Comparison of ENCODE assay signal across 18 cellular contexts in the genomic region with DNA sequence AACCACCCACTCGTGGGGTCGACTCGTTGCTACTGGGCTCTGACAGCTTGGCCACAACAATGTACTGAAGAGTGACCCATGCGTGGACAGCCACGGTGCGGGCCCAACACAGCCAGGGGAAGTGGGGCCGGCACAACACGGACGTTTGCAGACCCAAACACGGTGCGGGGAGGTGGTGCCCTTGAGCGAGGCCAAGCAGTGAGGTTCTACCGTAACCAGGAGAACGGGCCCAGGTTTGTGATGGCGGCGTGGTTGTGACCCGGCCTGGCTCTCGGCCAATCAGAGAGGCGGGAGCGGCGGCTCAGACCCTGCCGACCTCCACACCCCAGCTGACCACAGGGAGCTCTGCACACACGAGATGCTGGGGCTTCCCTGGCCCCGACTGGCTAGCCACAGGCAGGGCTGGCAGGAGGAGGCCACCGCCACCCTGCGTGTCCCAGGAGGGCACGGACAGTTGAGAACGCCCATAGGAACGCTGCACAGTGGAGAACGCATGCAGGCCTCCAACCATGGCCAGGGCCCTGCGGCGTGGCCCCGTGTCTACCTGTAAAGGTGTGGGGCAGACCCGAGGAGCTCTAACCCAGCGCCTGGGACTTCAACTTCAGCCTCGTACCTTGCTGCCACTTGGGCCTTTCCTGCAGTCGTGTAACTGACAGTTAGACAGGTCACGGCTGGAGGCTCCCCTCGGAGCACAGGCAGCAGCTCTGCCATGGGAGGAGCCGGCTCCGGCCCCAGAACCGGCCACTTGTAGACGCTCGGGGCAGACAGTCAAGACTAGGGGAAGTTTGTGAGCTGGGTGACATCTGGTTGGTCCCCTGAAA. TPM values are rescaled to one million over a fixed set of nuclear protein-coding genes. Genes with fewer than 3 reads are reported as not detected.
DNase-seq lines count a peak whose midpoint lies in the region; ATAC-seq and TF ChIP-seq lines count a peak whose summit lies in the region.
"Had no signal": no experiment of that assay in that cellular context is flagged by ENCODE, and none has a peak within 500 bp of the region (broad histone marks: within the 10 kb centered on the region; RNA-seq: fewer than 3 reads in every experiment).

No MANE protein-coding gene starts in this region.

- H3K4me1 ChIP-seq in body of pancreas, result peaks cover 61% of the 10 kb centered on the region
- H3K4me1 ChIP-seq in right lobe of liver, result peaks cover 0 to 58% (median 31%) of the 10 kb centered on the region in 4 donors
- H3K4me1 ChIP-seq in gastrocnemius medialis, result peaks cover 62 to 70% of the 10 kb centered on the region in 2 donors
- H3K4me1 ChIP-seq: Caco-2 had no signal

- TF ChIP-seq POLR2A in body of pancreas (IDR thresholded peaks at IDR 0.05) (no peak), right lobe of liver (IDR thresholded peaks at IDR 0.05) (no peak), gastrocnemius medialis (IDR thresholded peaks at IDR 0.05) (no peak)

- TF ChIP-seq CTCF in body of pancreas (IDR thresholded peaks at IDR 0.05) (no peak), right lobe of liver (IDR thresholded peaks at IDR 0.05) (no peak), gastrocnemius medialis (IDR thresholded peaks at IDR 0.05 in 4 of 5, conservative IDR thresholded peaks at IDR 0.05 in 1 of 5) (no peak)

- intact Hi-C loops in body of pancreas (cut with DNase I), result no loop called here
- intact Hi-C loops in right lobe of liver (cut with DNase I), result no loop called here
- intact Hi-C loops in gastrocnemius medialis (cut with DNase I; ENCODE audit: low total_unique reads), result no loop called here

- in situ Hi-C loops in gastrocnemius medialis (cut with MboI; ENCODE audit: low sequenced_read_pairs in 4 of 4), result no loop called here

- H3K36me3 ChIP-seq in body of pancreas (replicated peaks in 1 of 2; ENCODE audit: insufficient read depth in 1 of 2, low read depth in 2 of 2), result peaks cover 5 to 13% of the 10 kb centered on the region in 2 donors
- peaks cover 0 to 25% (median 5%) of the 10 kb centered on the region in 4 donors for H3K36me3 ChIP-seq in right lobe of liver
- peaks cover 0 to 34% of the 10 kb centered on the region in 2 donors for H3K36me3 ChIP-seq in gastrocnemius medialis

- H3K27me3 ChIP-seq in body of pancreas (no peaks in the 10 kb centered on the region), right lobe of liver (no peaks in the 10 kb centered on the region), gastrocnemius medialis (no peaks in the 10 kb centered on the region)
- H3K27me3 ChIP-seq: stomach, upper lobe of left lung had no signal

- WGBS in body of pancreas, 2 donors, result 86% methylated on average over 11 to 41 of the region's 44 CpGs
- 40% methylated on average over 1 of the region's 44 CpGs for WGBS in right lobe of liver (ENCODE audit: insufficient coverage, low coverage, low lambda C conversion rate, missing lambda C conversion rate)

- H3K27ac ChIP-seq in body of pancreas, result peak overlapping the region in 3 of 4 donors; percentile 81 to 90 (median 86)
- H3K27ac ChIP-seq in right lobe of liver, result no peak overlapping the region
- peak overlapping the region in 3 of 4 donors; percentile 81 to 92 (median 90) for H3K27ac ChIP-seq in gastrocnemius medialis

- ATAC-seq in body of pancreas (no peak), right lobe of liver (no peak), gastrocnemius medialis (no peak)

- no peak overlapping the region for H3K4me3 ChIP-seq in body of pancreas
- no peak overlapping the region for H3K4me3 ChIP-seq in right lobe of liver
- no peak overlapping the region for H3K4me3 ChIP-seq in gastrocnemius medialis
- H3K4me3 ChIP-seq: stomach, upper lobe of left lung had no signal

- peak; percentile 56 for DNase-seq in activated effector memory CD4-positive, alpha-beta T cell treated with anti-CD3 and anti-CD28 coated beads, Interleukin-2, amount 50 U/mL, for 16 hours
- no peak for DNase-seq in activated effector memory CD4-positive, alpha-beta T cell treated with Interleukin-2 at 50 U/mL for 16 hours
- DNase-seq in body of pancreas (no peak), right lobe of liver (peak; percentile 19 to 49 (median 45)), gastrocnemius medialis (no peak), epidermal melanocyte (ENCODE audit: insufficient read length, low spot score) (no peak), NCI-H1092 treated with DMSO at 0.1 percent for 48 hours (lab: John Stamatoyannopoulos, UW) (no peak)
- DNase-seq in activated CD4-positive, CD25-positive, alpha-beta regulatory T cell (lab: John Stamatoyannopoulos, UW), result no peak
- DNase-seq: activated CD4-positive, alpha-beta T cell treated with anti-CD3 and anti-CD28 coated beads for 48 hours; AML-193; Caco-2; NCI-H187 treated with DMSO at 0.1 percent for 48 hours; NCI-H345; NCI-H774; OCI-M1; SIG-M5; stomach had no signal

- H3K9me3 ChIP-seq in body of pancreas (no peaks in the 10 kb centered on the region), right lobe of liver (no peaks in the 10 kb centered on the region), gastrocnemius medialis (no peaks in the 10 kb centered on the region)
- H3K9me3 ChIP-seq: Caco-2, stomach, upper lobe of left lung had no signal

RNA-seq across cellular contexts. Expression of a gene that starts 13.7 kb away (rescaled TPM):
- total RNA-seq in body of pancreas (10 to 100 TPM; 12.2 to 27.4 TPM), right lobe of liver (10 to 100 TPM; 10.7 to 25.4 (median 21.1) TPM), gastrocnemius medialis (10 to 100 TPM; 10.8 to 21.5 (median 16.5) TPM)

RNA-seq across cellular contexts. Expression of a gene that starts 28.9 kb away (rescaled TPM):
- 1 to 10 TPM; 7.3 to 9.6 TPM for total RNA-seq in body of pancreas
- 1 to 10 TPM; 3.2 to 8.1 (median 5.9) TPM for total RNA-seq in right lobe of liver
- 1 to 10 TPM in 3 of 4 donors, under 1 TPM in 1; 0.76 to 9.3 (median 5.8) TPM for total RNA-seq in gastrocnemius medialis

Comparison
In these comparisons a context has a peak if more than half of its experiments do, and no peak if none do; other contexts are left out.
1. DNase-seq: peak in activated effector memory CD4-positive, alpha-beta T cell treated with anti-CD3 and anti-CD28 coated beads, Interleukin-2, amount 50 U/mL, for 16 hours (single experiment) and right lobe of liver (3 of 3); none in activated effector memory CD4-positive, alpha-beta T cell treated with Interleukin-2 at 50 U/mL for 16 hours (single experiment), body of pancreas (0 of 4), gastrocnemius medialis (0 of 2), activated CD4-positive, CD25-positive, alpha-beta regulatory T cell (0 of 4), epidermal melanocyte (single experiment) and NCI-H1092 treated with DMSO at 0.1 percent for 48 hours (single experiment).
2. H3K27ac ChIP-seq: peak in body of pancreas (3 of 4) and gastrocnemius medialis (3 of 4); none in right lobe of liver (0 of 3).